28 cellular contexts compared by ENCODE assay signal in the genomic region with DNA sequence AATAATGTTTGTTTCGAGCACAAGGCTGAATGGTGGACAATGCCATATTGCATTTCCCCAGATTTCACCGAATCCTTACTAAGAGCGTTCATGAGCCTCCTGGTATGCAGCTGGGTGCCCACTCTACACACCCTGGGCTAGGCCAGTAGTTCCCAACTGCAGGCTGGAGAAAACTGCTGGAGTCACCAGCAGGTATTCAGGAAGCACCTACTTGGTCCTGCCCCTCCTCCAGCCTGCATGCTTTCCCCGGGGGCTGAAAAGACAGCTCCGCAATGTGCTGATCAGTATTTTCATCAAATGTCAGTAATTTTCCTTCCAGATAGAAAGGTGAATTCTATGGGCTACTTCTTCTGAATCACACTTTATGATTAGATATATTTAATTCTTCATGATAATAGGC.
"Had no signal": no experiment of that assay in that cellular context is flagged by ENCODE, and none has a peak within 500 bp of the region (broad histone marks: within the 10 kb centered on the region; RNA-seq: fewer than 3 reads in every experiment).

No MANE protein-coding gene starts in this region.

- H3K4me1 Mint-ChIP-seq: natural killer cell; nephron; stimulated activated effector memory CD8-positive, alpha-beta T cell treated with anti-CD3 and anti-CD28 coated beads, Interleukin-12 subunit alpha, Interleukin-12 subunit beta, amount 100 ng/mL, for 72 hours; stimulated activated naive B cell treated with anti-CD40 and anti-IgM and Interleukin-4, amounts not matched to agents 10 μg/mL and 1 μg/mL and 100 μg/mL, for 72 hours had no signal

- H3K4me1 ChIP-seq: neural progenitor cell, parathyroid adenoma, psoas muscle, right lobe of liver, sigmoid colon, suprapubic skin, testis, tibial artery, transverse colon, upper lobe of right lung, uterus had no signal

- H3K27me3 ChIP-seq: neural progenitor cell, ovary, right lobe of liver, sigmoid colon, suprapubic skin, testis, tibial artery, transverse colon, upper lobe of right lung, uterus had no signal

- H3K36me3 ChIP-seq: neural progenitor cell, ovary, transverse colon, upper lobe of right lung, uterus had no signal

- DNase-seq: natural killer cell; occipital lobe; ovary; psoas muscle; right cardiac atrium; right lobe of liver; sigmoid colon; small intestine; stimulated activated CD4-positive, alpha-beta T cell treated with anti-CD3 and anti-CD28 coated beads, Interleukin-15, amount 100 ng/mL, for 24 hours; stimulated activated CD4-positive, alpha-beta T cell treated with anti-CD3 and anti-CD28 coated beads, Interleukin-2, amount 100 ng/mL, for 24 hours; stimulated activated CD4-positive, alpha-beta T cell treated with anti-CD3 and anti-CD28 coated beads, Interleukin-2, amount 100 ng/mL, for 48 hours; stimulated activated CD4-positive, alpha-beta T cell treated with anti-CD3 and anti-CD28 coated beads, Interleukin-4, amount 100 ng/mL, for 24 hours; stimulated activated naive B cell treated with anti-CD40 and anti-IgM and Interleukin-4, amounts not matched to agents 10 μg/mL and 1 μg/mL and 100 μg/mL, for 72 hours; stimulated activated naive CD4-positive, alpha-beta T cell treated with Interleukin-2 at 50 U/mL for 16 hours; substantia nigra; testis; tibial artery; transverse colon; upper lobe of right lung; uterus had no signal

- H3K27ac Mint-ChIP-seq: natural killer cell; nephron; neural progenitor cell; progenitor cell of endocrine pancreas; stimulated activated effector memory CD8-positive, alpha-beta T cell treated with anti-CD3 and anti-CD28 coated beads, Interleukin-12 subunit alpha, Interleukin-12 subunit beta, amount 100 ng/mL, for 72 hours; stimulated activated naive B cell treated with anti-CD40 and anti-IgM and Interleukin-4, amounts not matched to agents 10 μg/mL and 1 μg/mL and 100 μg/mL, for 72 hours; stimulated activated naive CD8-positive, alpha-beta T cell treated with anti-CD3 and anti-CD28 coated beads, Interleukin-15, Interleukin-2, amounts not matched to agents 100 ng/mL and 50 ng/mL, for 24 hours; type B pancreatic cell had no signal

- H3K27ac ChIP-seq: neural progenitor cell, ovary, parathyroid adenoma, psoas muscle, right lobe of liver, sigmoid colon, suprapubic skin, testis, tibial artery, transverse colon, upper lobe of right lung, uterus had no signal

- H3K9me3 ChIP-seq: ovary, psoas muscle, right lobe of liver, sigmoid colon, suprapubic skin, testis, tibial artery, transverse colon, upper lobe of right lung, uterus had no signal

- H3K4me3 Mint-ChIP-seq: natural killer cell; nephron; neural progenitor cell; stimulated activated effector memory CD8-positive, alpha-beta T cell treated with anti-CD3 and anti-CD28 coated beads, Interleukin-12 subunit alpha, Interleukin-12 subunit beta, amount 100 ng/mL, for 72 hours; stimulated activated naive B cell treated with anti-CD40 and anti-IgM and Interleukin-4, amounts not matched to agents 10 μg/mL and 1 μg/mL and 100 μg/mL, for 72 hours; stimulated activated naive CD8-positive, alpha-beta T cell treated with anti-CD3 and anti-CD28 coated beads, Interleukin-15, Interleukin-2, amounts not matched to agents 100 ng/mL and 50 ng/mL, for 24 hours; type B pancreatic cell had no signal

- H3K36me3 Mint-ChIP-seq: natural killer cell had no signal

- H3K9me3 Mint-ChIP-seq: natural killer cell; nephron; stimulated activated effector memory CD8-positive, alpha-beta T cell treated with anti-CD3 and anti-CD28 coated beads, Interleukin-12 subunit alpha, Interleukin-12 subunit beta, amount 100 ng/mL, for 72 hours; stimulated activated naive CD8-positive, alpha-beta T cell treated with anti-CD3 and anti-CD28 coated beads, Interleukin-15, Interleukin-2, amounts not matched to agents 100 ng/mL and 50 ng/mL, for 24 hours; type B pancreatic cell had no signal

- ATAC-seq: natural killer cell; psoas muscle; right cardiac atrium; stimulated activated effector memory CD8-positive, alpha-beta T cell treated with anti-CD3 and anti-CD28 coated beads, Interleukin-12 subunit alpha, Interleukin-12 subunit beta, amount 100 ng/mL, for 72 hours; stimulated activated naive B cell treated with anti-CD40 and anti-IgM and Interleukin-4, amounts not matched to agents 10 μg/mL and 1 μg/mL and 100 μg/mL, for 72 hours; upper lobe of right lung had no signal

- H3K27me3 Mint-ChIP-seq: progenitor cell of endocrine pancreas; stimulated activated naive B cell treated with anti-CD40 and anti-IgM and Interleukin-4, amounts not matched to agents 10 μg/mL and 1 μg/mL and 100 μg/mL, for 72 hours; stimulated activated naive CD8-positive, alpha-beta T cell treated with anti-CD3 and anti-CD28 coated beads, Interleukin-15, Interleukin-2, amounts not matched to agents 100 ng/mL and 50 ng/mL, for 24 hours; type B pancreatic cell had no signal

- H3K4me3 ChIP-seq: neural progenitor cell, ovary, psoas muscle, right lobe of liver, sigmoid colon, suprapubic skin, testis, tibial artery, transverse colon, upper lobe of right lung, uterus had no signal
